Comparison of ENCODE assay signal across 8 cellular contexts in genomic region chr2:238203973-238204683, GRCh38. TPM values are rescaled to one million over a fixed set of nuclear protein-coding genes. Genes with fewer than 3 reads are reported as not detected.
DNase-seq lines count a peak whose midpoint lies in the region; ATAC-seq, FAIRE-seq and TF ChIP-seq lines count a peak whose summit lies in the region.

No MANE protein-coding gene starts in this region.

- H3K4me1 ChIP-seq in HCT116 (ENCODE audit: control insufficient read depth in 1 of 2, insufficient read depth in 2 of 2, low read length in 2 of 2) (peaks cover 7 to 20% of the 10 kb centered on the region in 2 experiments; a peak in 3 of 4 replicates), pancreas (peaks cover 11 to 14% (median 12%) of the 10 kb centered on the region in 3 donors)

- TF ChIP-seq CTCF in HCT116 (IDR thresholded peaks at IDR 0.05 in 2 of 3, conservative IDR thresholded peaks at IDR 0.05 in 1 of 3; ENCODE audit: borderline replicate concordance in 1 of 3, insufficient read depth in 1 of 3, low read depth in 2 of 3, low read length in 2 of 3) (no peak), pancreas (IDR thresholded peaks at IDR 0.05) (no peak)

- H3K4me3 ChIP-seq in HCT116 (replicated peaks in 1 of 2; ENCODE audit: low read depth in 1 of 2, low read length in 2 of 2), result peak overlapping the region; percentile 54 to 75
- H3K4me3 ChIP-seq in pancreas, result peak overlapping the region in 3 of 4 donors; percentile 33 to 91 (median 77)

- intact Hi-C loops in HCT116 (cut with micrococcal nuclease), result no loop called here
- intact Hi-C loops in pancreas (cut with DNase I), result no loop called here

- H3K9ac ChIP-seq in HCT116 (ENCODE audit: low read length), result peak overlapping the region; percentile 67

- FAIRE-seq in pancreas (lab: Jason Lieb, UNC), result no peak

- H3K9me3 ChIP-seq in HCT116 (ENCODE audit: control insufficient read depth in 1 of 2, insufficient read depth in 1 of 2, low read depth in 1 of 2, low read length in 2 of 2) (no peaks in the 10 kb centered on the region), pancreas (no peaks in the 10 kb centered on the region)

- ATAC-seq in HCT116 (peak; percentile 40), pancreas (peak; percentile 6 to 30 (median 26))

- no peaks in the 10 kb centered on the region for H3K27me3 ChIP-seq in HCT116 (ENCODE audit: insufficient read depth, low read length)
- H3K27me3 ChIP-seq in pancreas, result no peaks in the 10 kb centered on the region

- TSS peak; percentile 98 for BruUV-seq in HCT116 (replicated peaks; lab: Mats Ljungman, UMichigan)

- H3K27ac ChIP-seq in HCT116 (ENCODE audit: low read depth, low read length) (peak overlapping the region; percentile 61), epithelial cell of prostate (peak overlapping the region; percentile 70), pancreas (peak overlapping the region; percentile 35 to 86 (median 72))

- H4K20me1 ChIP-seq in HCT116 (ENCODE audit: insufficient read depth), result peaks cover under 1% of the 10 kb centered on the region; the same call in 1 of the 2 replicates

- no peaks in the 10 kb centered on the region for H3K9me2 ChIP-seq in HCT116 (ENCODE audit: insufficient read depth)

- CTCF ChIA-PET in HCT116 (lab: Charles Lee), result no interaction called here

- WGBS in pancreas, 2 donors, result 55 to 59% methylated on average over 18 of the region's 18 CpGs

- no peak overlapping the region for H2AFZ ChIP-seq in HCT116 (ENCODE audit: low read depth, low read length, poor library complexity, severe bottlenecking)

- in situ Hi-C loops in G401 (cut with HindIII; ENCODE audit: low sequenced_read_pairs), result no loop called here

- H3K79me2 ChIP-seq in HCT116 (ENCODE audit: insufficient read depth, low read length), result peaks cover 40% of the 10 kb centered on the region

- H3K36me3 ChIP-seq in HCT116 (ENCODE audit: control insufficient read depth in 1 of 2, insufficient read depth in 2 of 2, low read length in 2 of 2) (no peaks in the 10 kb centered on the region), pancreas (no peaks in the 10 kb centered on the region)

- POLR2A ChIA-PET in HCT116 (lab: Charles Lee), result no interaction called here

- RAD21 ChIA-PET in HCT116 (lab: Charles Lee; ENCODE audit: low non-redundant PET in 1 of 2, low total read pairs in 2 of 2, uncharacterized antibody in 2 of 2, unreplicated experiment in 2 of 2), result no interaction called here

- TF ChIP-seq RAD21 in HCT116 (IDR thresholded peaks at IDR 0.05; ENCODE audit: low read depth), result no peak

- no peak for TF ChIP-seq POLR2A in HCT116 (IDR thresholded peaks at IDR 0.05; ENCODE audit: borderline replicate concordance, extremely low read depth, insufficient read depth, insufficient read length)

- DNase-seq in CD1c-positive myeloid dendritic cell (ENCODE audit: extremely low spot score), result peak; percentile 19
- DNase-seq in HCT116 (ENCODE audit: low read depth, low spot score), result no peak
- peak; percentile 14 for DNase-seq in SK-N-DZ (ENCODE audit: low spot score)
- no peak for DNase-seq in epithelial cell of prostate (ENCODE audit: low read depth, low spot score)
- peak in 1 of 6 donors; percentile 34 for DNase-seq in pancreas
- no peak for DNase-seq in G401 (ENCODE audit: low spot score)
- DNase-seq in NCI-H526 treated with DMSO at 0.1 percent for 48 hours (lab: John Stamatoyannopoulos, UW), result no peak
- no peak for DNase-seq in HT-29 (ENCODE audit: low spot score)

- peak overlapping the region; percentile 82 for H3K4me2 ChIP-seq in HCT116 (ENCODE audit: low read length)

TF ChIP-seq in HCT116, 20 proteins besides CTCF, POLR2A, EP300 and RAD21:
- TF ChIP-seq FOSL1 (IDR thresholded peaks at IDR 0.05; ENCODE audit: low read depth) (no peak), POLR2AphosphoS5 (IDR thresholded peaks at IDR 0.05; ENCODE audit: low read depth, low read length) (0 out of 2 replicates have a peak, but pooled peaks have one; percentile 9)

RNA-seq across cellular contexts. Expression of gene ILKAP, which starts 0.6 kb away (rescaled TPM):
- total RNA-seq in HCT116 (2021; ENCODE audit: unreplicated experiment), result 53.4 TPM
- polyA plus RNA-seq in HCT116 (2012), result 28.7 and 32.4 TPM in 2 replicates
- 35.3 and 40.2 TPM in 2 replicates for polyA plus RNA-seq in SK-N-DZ (2014; cell fraction: cytosol; rRNA removed)
- polyA plus RNA-seq in SK-N-DZ (2014; cell fraction: nucleus; rRNA removed), result 75.5 and 77.4 TPM in 2 replicates
- 10 to 100 TPM; 14.0 to 25.5 (median 19.3) TPM for total RNA-seq in pancreas
- polyA plus RNA-seq in pancreas, result 10 to 100 TPM; 62.8 to 91.6 TPM
- 65.1 and 71.4 TPM in 2 replicates for total RNA-seq in G401 (2014; rRNA removed; shearing (Covaris generic))
- total RNA-seq in HT-29 (2014; rRNA removed; shearing (Covaris generic)), result 27.5 and 28.1 TPM in 2 replicates

RNA-seq across cellular contexts. Expression of gene HES6, which starts 35.7 kb away (rescaled TPM):
- total RNA-seq in HCT116 (2021; ENCODE audit: unreplicated experiment), result 47.8 TPM
- 31.0 and 34.8 TPM in 2 replicates for polyA plus RNA-seq in HCT116 (2012)
- 218 and 334 TPM in 2 replicates for polyA plus RNA-seq in SK-N-DZ (2014; cell fraction: cytosol; rRNA removed)
- polyA plus RNA-seq in SK-N-DZ (2014; cell fraction: nucleus; rRNA removed), result 858 and 888 TPM in 2 replicates
- total RNA-seq in pancreas, result 10 to 100 TPM in 4 of 6 donors, 1 to 10 TPM in 2; 4.9 to 18.9 (median 16.0) TPM
- polyA plus RNA-seq in pancreas, result 10 to 100 TPM; 11.1 to 22.7 TPM
- 56.0 and 67.5 TPM in 2 replicates for total RNA-seq in G401 (2014; rRNA removed; shearing (Covaris generic))
- 113 and 134 TPM in 2 replicates for total RNA-seq in HT-29 (2014; rRNA removed; shearing (Covaris generic))

RNA-seq across cellular contexts. Expression of gene ERFE, which starts 45.4 kb away (rescaled TPM):
- total RNA-seq in HCT116 (2021; ENCODE audit: unreplicated experiment) (17.3 TPM), pancreas (under 1 TPM in 4 of 6 donors, not detected in 2; 0.14 to 0.88 (median 0.54) TPM)
- 20.5 and 25.0 TPM in 2 replicates for polyA plus RNA-seq in HCT116 (2012)
- 4.6 and 6.2 TPM in 2 replicates for polyA plus RNA-seq in SK-N-DZ (2014; cell fraction: cytosol; rRNA removed)
- polyA plus RNA-seq in SK-N-DZ (2014; cell fraction: nucleus; rRNA removed), result 4.9 and 13.2 TPM in 2 replicates
- 1 to 10 TPM in 1 of 2 donors, under 1 TPM in 1; 0.61 to 4.9 TPM for polyA plus RNA-seq in pancreas
- 5.1 and 9.4 TPM in 2 replicates for total RNA-seq in G401 (2014; rRNA removed; shearing (Covaris generic))
- 4.0 and 4.5 TPM in 2 replicates for total RNA-seq in HT-29 (2014; rRNA removed; shearing (Covaris generic))

Comparison
In these comparisons a context has a peak if more than half of its experiments do, and no peak if none do; other contexts are left out.
1. DNase-seq: peak in CD1c-positive myeloid dendritic cell (single experiment) and SK-N-DZ (single experiment); none in HCT116 (single experiment), epithelial cell of prostate (single experiment), G401 (single experiment), NCI-H526 treated with DMSO at 0.1 percent for 48 hours (single experiment) and HT-29 (single experiment).
2. Peak in every context shown above with its lines, with median percentiles within 50 percentile points of each other: H3K27ac ChIP-seq.